In genomic region chr22:21100149-21101032, GRCh38 we compare ENCODE assay signal across 35 cellular contexts. TPM values are rescaled to one million over a fixed set of nuclear protein-coding genes. Genes with fewer than 3 reads are reported as not detected.
DNase-seq lines count a peak whose midpoint lies in the region; ATAC-seq and TF ChIP-seq lines count a peak whose summit lies in the region.
"Had no signal": no experiment of that assay in that cellular context is flagged by ENCODE, and none has a peak within 500 bp of the region (broad histone marks: within the 10 kb centered on the region; RNA-seq: fewer than 3 reads in every experiment).

No MANE protein-coding gene starts in this region.

- no peak for DNase-seq in mammary epithelial cell
- no peak for DNase-seq in breast epithelium (ENCODE audit: low spot score in 2 of 2)
- DNase-seq in M059J (ENCODE audit: low read depth), result peak; percentile 50
- no peak for DNase-seq in fibroblast of lung (ENCODE audit: low read depth in 2 of 2)
- no peak for DNase-seq in HuH-7 (ENCODE audit: low spot score)
- no peak for DNase-seq in NCI-H2081 (lab: John Stamatoyannopoulos, UW)
- DNase-seq in testis, result no peak
- DNase-seq: activated CD4-positive, alpha-beta memory T cell treated with anti-CD3 and anti-CD28 coated beads for 36 hours; activated CD4-positive, CD25-positive, alpha-beta regulatory T cell treated with anti-CD3 and anti-CD28 coated beads, Interleukin-2, amount 50 U/mL, for 72 hours; activated naive CD4-positive, alpha-beta T cell treated with anti-CD3 and anti-CD28 coated beads for 36 hours; body of pancreas; CD8-positive, alpha-beta T cell; cerebellar nuclear complex; dermis blood vessel endothelial cell; DMS 273 treated with DMSO at 0.1 percent for 48 hours; endodermal cell; foreskin melanocyte; H7; naive thymus-derived CD4-positive, alpha-beta T cell; NCI-H1105 treated with DMSO at 0.1 percent for 48 hours; NCI-H1930; NCI-H526; NK-92 treated with Interleukin-12 subunit alpha and Interleukin-12 subunit beta, amount 100 ng/mL, for 24 hours; SHP77 treated with DMSO at 0.1 percent for 48 hours; stimulated activated CD4-positive, alpha-beta T cell treated with anti-CD3 and anti-CD28 coated beads, Interleukin-12 subunit alpha, Interleukin-12 subunit beta, amount 100 ng/mL, for 4 hours; stimulated activated CD4-positive, alpha-beta T cell treated with anti-CD3 and anti-CD28 coated beads, Interleukin-2, amount 100 ng/mL, for 48 hours; T-helper 2 cell; transverse colon had no signal

- no peak for ATAC-seq in GM18511 (IDR thresholded peaks at IDR 0.05; ENCODE audit: unreplicated experiment)
- ATAC-seq: body of pancreas; CD8-positive, alpha-beta T cell; naive thymus-derived CD4-positive, alpha-beta T cell; sciatic nerve had no signal

- in situ Hi-C loops in mammary epithelial cell (cut with MboI; ENCODE audit: low sequenced_read_pairs in 2 of 2), result no loop called here

- H3K36me3 ChIP-seq in mammary epithelial cell (ENCODE audit: insufficient read depth, low read length) (no peaks in the 10 kb centered on the region), breast epithelium (no peaks in the 10 kb centered on the region), fibroblast of lung (ENCODE audit: control insufficient read depth, insufficient read depth, low read length) (no peaks in the 10 kb centered on the region), testis (ENCODE audit: low read depth, missing control alignments) (no peaks in the 10 kb centered on the region)
- H3K36me3 ChIP-seq: transverse colon had no signal

- no peak for TF ChIP-seq POLR2A in breast epithelium (IDR thresholded peaks at IDR 0.05)
- no peak for TF ChIP-seq POLR2A in testis (IDR thresholded peaks at IDR 0.05)

- H2AFZ ChIP-seq in mammary epithelial cell (ENCODE audit: low read depth, low read length) (no peak overlapping the region), fibroblast of lung (ENCODE audit: low read length) (no peak overlapping the region)

- TF ChIP-seq CTCF in mammary epithelial cell (conservative IDR thresholded peaks at IDR 0.05 in 1 of 2, IDR thresholded peaks at IDR 0.05 in 1 of 2; ENCODE audit: extremely low read depth in 1 of 2, insufficient read depth in 1 of 2, low read depth in 1 of 2, low read length in 2 of 2), result no peak
- no peak for TF ChIP-seq CTCF in breast epithelium (IDR thresholded peaks at IDR 0.05)
- TF ChIP-seq CTCF in fibroblast of lung (conservative IDR thresholded peaks at IDR 0.05 in 1 of 2, IDR thresholded peaks at IDR 0.05 in 1 of 2; ENCODE audit: low read depth in 1 of 2, low read length in 2 of 2), result no peak
- TF ChIP-seq CTCF in testis (IDR thresholded peaks at IDR 0.05), result no peak

- no peaks in the 10 kb centered on the region for H3K79me2 ChIP-seq in mammary epithelial cell (ENCODE audit: insufficient read depth, low read length)
- H3K79me2 ChIP-seq in fibroblast of lung (ENCODE audit: control insufficient read depth, insufficient read depth, low read length), result no peaks in the 10 kb centered on the region

- dilution Hi-C loops in mammary epithelial cell (cut with HindIII; ENCODE audit: low sequenced_read_pairs), result no loop called here

- H3K9ac ChIP-seq in mammary epithelial cell (ENCODE audit: insufficient read depth, low read length) (no peak overlapping the region), fibroblast of lung (ENCODE audit: insufficient read depth, low read length) (no peak overlapping the region)

- 68% methylated on average over 7 of the region's 7 CpGs for WGBS in mammary epithelial cell (ENCODE audit: low coverage, missing lambda C conversion rate)
- 82% methylated on average over 7 of the region's 7 CpGs for WGBS in testis, 2 donors

- H3K4me2 ChIP-seq in mammary epithelial cell (ENCODE audit: insufficient read depth, low read depth, low read length), result peak overlapping the region; percentile 56
- no peak overlapping the region for H3K4me2 ChIP-seq in fibroblast of lung (ENCODE audit: extremely low read depth, insufficient read depth, low read length)

- no peaks in the 10 kb centered on the region for H3K9me3 ChIP-seq in mammary epithelial cell (replicated peaks; ENCODE audit: insufficient read depth, low read length)
- no peaks in the 10 kb centered on the region for H3K9me3 ChIP-seq in breast epithelium
- no peaks in the 10 kb centered on the region for H3K9me3 ChIP-seq in fibroblast of lung (ENCODE audit: control insufficient read depth, insufficient read depth, low read depth, low read length)
- no peaks in the 10 kb centered on the region for H3K9me3 ChIP-seq in testis
- H3K9me3 ChIP-seq: body of pancreas, transverse colon had no signal

- intact Hi-C loops in mammary epithelial cell (cut with micrococcal nuclease), result no loop called here
- intact Hi-C loops in breast epithelium (cut with DNase I; ENCODE audit: low total_unique reads), result no loop called here
- intact Hi-C loops in testis (cut with DNase I; ENCODE audit: low total_unique reads), result no loop called here

- CTCF ChIA-PET in mammary epithelial cell (lab: Charles Lee; ENCODE audit: low non-redundant PET), result no interaction called here

- BruUV-seq in mammary epithelial cell (replicated peaks; lab: Mats Ljungman, UMichigan), result no TSS peak

- H3K27me3 ChIP-seq in mammary epithelial cell (ENCODE audit: insufficient read depth, low read length), result no peaks in the 10 kb centered on the region
- no peaks in the 10 kb centered on the region for H3K27me3 ChIP-seq in breast epithelium
- H3K27me3 ChIP-seq in fibroblast of lung (ENCODE audit: control insufficient read depth, insufficient read depth, low read length), result peaks cover 6% of the 10 kb centered on the region
- no peaks in the 10 kb centered on the region for H3K27me3 ChIP-seq in testis
- H3K27me3 ChIP-seq: body of pancreas had no signal

- no peak overlapping the region for H3K27ac ChIP-seq in mammary epithelial cell (ENCODE audit: insufficient read depth, low read depth, low read length)
- no peak overlapping the region for H3K27ac ChIP-seq in breast epithelium
- peak overlapping the region; percentile 17 for H3K27ac ChIP-seq in fibroblast of lung (ENCODE audit: insufficient read depth, low read length)
- no peak overlapping the region for H3K27ac ChIP-seq in testis
- H3K27ac ChIP-seq: 22Rv1, body of pancreas, transverse colon had no signal

- H3K4me3 ChIP-seq in mammary epithelial cell (replicated peaks in 1 of 3; ENCODE audit: insufficient read depth in 1 of 3, low read depth in 2 of 3, low read length in 3 of 3), result no peak overlapping the region
- no peak overlapping the region for H3K4me3 ChIP-seq in breast epithelium
- no peak overlapping the region for H3K4me3 ChIP-seq in fibroblast of lung (replicated peaks in 1 of 4; ENCODE audit: control extremely low read depth in 1 of 4, insufficient read depth in 1 of 4, low read depth in 3 of 4, low read length in 4 of 4)
- no peak overlapping the region for H3K4me3 ChIP-seq in testis
- H3K4me3 ChIP-seq: body of pancreas, transverse colon had no signal

- H3K4me1 ChIP-seq in mammary epithelial cell (ENCODE audit: insufficient read depth, low read length) (peaks cover 15% of the 10 kb centered on the region), breast epithelium (peaks cover 0 to 4% of the 10 kb centered on the region in 2 donors), fibroblast of lung (ENCODE audit: control insufficient read depth, extremely low read depth, insufficient read depth, low read length) (peaks cover 12% of the 10 kb centered on the region), testis (peaks cover 3% of the 10 kb centered on the region)
- H3K4me1 ChIP-seq: body of pancreas, transverse colon had no signal

- no peaks in the 10 kb centered on the region for H4K20me1 ChIP-seq in mammary epithelial cell (ENCODE audit: insufficient read depth, low read length)
- no peaks in the 10 kb centered on the region for H4K20me1 ChIP-seq in fibroblast of lung (ENCODE audit: control insufficient read depth, extremely low read depth, insufficient read depth, low read length)

RNA-seq across cellular contexts. Expression of gene LRRC74B, which starts 54.6 kb away (rescaled TPM):
- total RNA-seq in mammary epithelial cell, result not detected
- not detected for polyA plus RNA-seq in mammary epithelial cell
- not detected for polyA minus RNA-seq in mammary epithelial cell
- total RNA-seq in breast epithelium, result not detected
- total RNA-seq in M059J (2014; rRNA removed; shearing (Covaris generic)), result not detected in 2 replicates
- total RNA-seq in fibroblast of lung, result under 0.01 TPM in 1 of 2 replicates, not detected in the other
- polyA plus RNA-seq in fibroblast of lung, result not detected in 2 replicates
- polyA plus RNA-seq in fibroblast of lung (2012), result not detected in 2 replicates
- polyA minus RNA-seq in fibroblast of lung (ENCODE audit: low replicate concordance), result not detected in 2 replicates
- total RNA-seq in testis, result 1 to 10 TPM; 3.0 to 5.4 TPM
- polyA plus RNA-seq in testis (ENCODE audit: insufficient read depth, low read depth, low replicate concordance), result 8.7 TPM
- total RNA-seq: activated CD4-positive, alpha-beta memory T cell treated with anti-CD3 and anti-CD28 coated beads for 36 hours; activated naive CD4-positive, alpha-beta T cell treated with anti-CD3 and anti-CD28 coated beads for 36 hours; body of pancreas; CD8-positive, alpha-beta T cell; dermis blood vessel endothelial cell; endodermal cell; H7; kidney epithelial cell; lower leg skin; naive thymus-derived CD4-positive, alpha-beta T cell; PC-3; sciatic nerve; transverse colon had no signal
- polyA plus RNA-seq: adipose tissue; naive thymus-derived CD4-positive, alpha-beta T cell had no signal
